In genomic region chr16:47990676-47991075, GRCh38 we compare ENCODE assay signal across 24 cellular contexts.
"Had no signal": no experiment of that assay in that cellular context is flagged by ENCODE, and none has a peak within 500 bp of the region (broad histone marks: within the 10 kb centered on the region; RNA-seq: fewer than 3 reads in every experiment).

No MANE protein-coding gene starts in this region.

- H3K27ac ChIP-seq: gastrocnemius medialis, hepatocyte, left lung, prostate gland, right atrium auricular region, suprapubic skin had no signal

- H3K4me1 Mint-ChIP-seq: naive thymus-derived CD4-positive, alpha-beta T cell; nephron; stimulated activated naive CD8-positive, alpha-beta T cell treated with anti-CD3 and anti-CD28 coated beads, Interleukin-15, amount 100 ng/mL, for 72 hours had no signal

- H3K27me3 Mint-ChIP-seq: stimulated activated naive CD8-positive, alpha-beta T cell treated with anti-CD3 and anti-CD28 coated beads, Interleukin-15, amount 100 ng/mL, for 72 hours had no signal

- H3K4me2 ChIP-seq: hepatocyte, smooth muscle cell had no signal

- DNase-seq: cortex of kidney; effector memory CD8-positive, alpha-beta T cell; foreskin fibroblast; gastrocnemius medialis; left cardiac atrium; left lung; mesenchymal stem cell; midbrain; naive thymus-derived CD4-positive, alpha-beta T cell; nucleus accumbens; stimulated activated CD4-positive, alpha-beta T cell treated with anti-CD3 and anti-CD28 coated beads, Interleukin-12 subunit alpha, Interleukin-12 subunit beta, amount 100 ng/mL, for 4 hours; stimulated activated CD4-positive, alpha-beta T cell treated with anti-CD3 and anti-CD28 coated beads, Interleukin-1b, Interleukin-23, amount 100 ng/mL, for 48 hours; stimulated activated CD4-positive, alpha-beta T cell treated with anti-CD3 and anti-CD28 coated beads, Interleukin-4, amount 100 ng/mL, for 1 hour; stimulated activated CD8-positive, alpha-beta memory T cell treated with anti-CD3 and anti-CD28 coated beads, Interleukin-4, amount 100 ng/mL, for 48 hours; stimulated activated naive CD4-positive, alpha-beta T cell; stimulated activated naive CD8-positive, alpha-beta T cell treated with anti-CD3 and anti-CD28 coated beads, Interleukin-15, amount 100 ng/mL, for 72 hours; trophoblast cell had no signal

- H3K9me3 ChIP-seq: prostate gland, suprapubic skin had no signal

- H2AFZ ChIP-seq: hepatocyte had no signal

- H3K4me3 Mint-ChIP-seq: effector memory CD8-positive, alpha-beta T cell; naive thymus-derived CD4-positive, alpha-beta T cell; nephron; stimulated activated naive CD8-positive, alpha-beta T cell treated with anti-CD3 and anti-CD28 coated beads, Interleukin-15, amount 100 ng/mL, for 72 hours had no signal

- H3K36me3 ChIP-seq: gastrocnemius medialis, left lung, prostate gland, right atrium auricular region, suprapubic skin had no signal

- H3K27me3 ChIP-seq: gastrocnemius medialis, hepatocyte, left lung, right atrium auricular region, suprapubic skin had no signal

- H3K79me2 ChIP-seq: hepatocyte had no signal

- H3K4me3 ChIP-seq: gastrocnemius medialis, hepatocyte, left lung, prostate gland, right atrium auricular region, smooth muscle cell, suprapubic skin had no signal

- H3K4me1 ChIP-seq: gastrocnemius medialis, left lung, prostate gland, right atrium auricular region, suprapubic skin had no signal

- ATAC-seq: effector memory CD8-positive, alpha-beta T cell; gastrocnemius medialis; left cardiac atrium; left lung; naive thymus-derived CD4-positive, alpha-beta T cell; sciatic nerve; stimulated activated naive CD8-positive, alpha-beta T cell treated with anti-CD3 and anti-CD28 coated beads, Interleukin-15, amount 100 ng/mL, for 72 hours had no signal

- H3K36me3 Mint-ChIP-seq: naive thymus-derived CD4-positive, alpha-beta T cell had no signal

- H3K27ac Mint-ChIP-seq: effector memory CD8-positive, alpha-beta T cell; naive thymus-derived CD4-positive, alpha-beta T cell; nephron; stimulated activated naive CD8-positive, alpha-beta T cell treated with anti-CD3 and anti-CD28 coated beads, Interleukin-15, amount 100 ng/mL, for 72 hours had no signal
